In the genomic region with DNA sequence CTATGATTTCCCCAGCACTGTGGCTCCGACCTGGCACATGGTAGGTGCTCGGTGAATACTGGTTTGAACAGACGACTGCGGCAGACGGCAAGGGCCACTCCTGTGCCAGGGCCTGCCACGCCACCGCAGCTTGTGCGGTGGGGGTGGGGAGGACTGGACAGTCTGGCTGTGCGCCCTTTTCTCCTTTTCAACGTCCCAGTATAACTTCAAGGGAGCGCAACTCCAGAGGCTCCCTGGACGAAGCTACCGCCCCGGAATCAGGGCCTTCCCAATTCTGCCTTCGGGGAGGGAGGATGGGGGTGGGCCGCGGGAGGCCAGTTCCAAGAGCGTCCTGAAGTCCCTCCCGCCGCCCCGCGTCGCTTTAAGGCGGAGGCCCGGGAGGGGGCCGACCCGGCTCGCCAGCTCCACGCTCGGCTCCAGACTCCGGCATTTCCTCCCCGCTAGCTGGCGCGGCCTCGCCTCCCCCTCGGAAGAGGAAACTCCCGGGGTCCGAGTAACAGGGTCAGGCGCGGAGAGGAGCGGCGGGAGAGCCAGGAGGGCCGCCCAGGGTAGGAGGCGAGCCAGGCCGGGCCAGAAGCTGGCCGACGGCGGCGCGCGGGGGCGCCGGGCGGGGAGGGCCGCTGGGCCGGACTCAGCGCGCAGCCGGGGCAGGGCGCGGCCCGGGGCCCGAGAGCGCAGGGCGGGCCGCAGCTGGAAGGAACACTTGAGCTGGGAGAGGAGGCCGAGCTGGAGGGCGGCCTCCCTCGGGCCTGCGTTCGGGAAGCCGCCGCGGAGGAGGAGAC, we compare ENCODE assay signal across 8 cellular contexts. TPM values are rescaled to one million over a fixed set of nuclear protein-coding genes. Genes with fewer than 3 reads are reported as not detected.
DNase-seq lines count a peak whose midpoint lies in the region; ATAC-seq and TF ChIP-seq lines count a peak whose summit lies in the region.

ITPRIPL2 (plus strand) TSS at position 388 of the 782 bp plus-strand sequence. CDS start 498 bp downstream, outside the sequence.

- peak; percentile 95 for DNase-seq in Caki2 (ENCODE audit: low read depth)
- DNase-seq in GM20000 (ENCODE audit: low spot score) = peak; percentile 75
- DNase-seq in OCI-M1 (lab: John Stamatoyannopoulos, UW) = peak; percentile 68
- DNase-seq in cardiac fibroblast (ENCODE audit: low read depth in 2 of 2) = peak; percentile 95 to 97
- DNase-seq in gastrocnemius medialis = peak; percentile 76 to 87
- DNase-seq in DMS79 treated with DMSO at 0.1 percent for 48 hours (lab: John Stamatoyannopoulos, UW) = no peak

- ATAC-seq in gastrocnemius medialis (peak; percentile 84 to 85), HG02981 (IDR thresholded peaks at IDR 0.05; ENCODE audit: unreplicated experiment) (no peak)

- TF ChIP-seq POLR2A in gastrocnemius medialis (IDR thresholded peaks at IDR 0.05) = peak; percentile 72 to 75

- intact Hi-C loops in gastrocnemius medialis (cut with DNase I; ENCODE audit: low total_unique reads) = loop anchor here (2.0 to 5.0 kb wide), 2 partner anchors 27 to 46 kb away; partner anchors contain the start of gene COQ7

- H3K27ac ChIP-seq in gastrocnemius medialis = peak within 1 kb of the TSS; percentile 94 to 95 (median 94)

- peaks cover 2% of the 10 kb centered on the region for H3K9me3 ChIP-seq in iPS-18c (ENCODE audit: control insufficient read depth, insufficient read depth, low read length)
- H3K9me3 ChIP-seq in gastrocnemius medialis = no peaks in the 10 kb centered on the region

- TF ChIP-seq CTCF in GM20000 (IDR thresholded peaks at IDR 0.05; ENCODE audit: extremely low read depth, missing control alignments) (no peak), cardiac fibroblast (IDR thresholded peaks at IDR 0.05; ENCODE audit: low read depth, low read length) (no peak), gastrocnemius medialis (IDR thresholded peaks at IDR 0.05 in 4 of 5, conservative IDR thresholded peaks at IDR 0.05 in 1 of 5) (peak in 2 of 5 experiments; percentile 8 to 27)

- peak within 1 kb of the TSS; percentile 65 to 76 for H3K4me3 ChIP-seq in cardiac fibroblast (replicated peaks in 1 of 2; ENCODE audit: low read depth in 2 of 2, low read length in 2 of 2)
- peak within 1 kb of the TSS; percentile 47 for H3K4me3 ChIP-seq in iPS-18c (ENCODE audit: insufficient read depth, low read depth, low read length)
- peak within 1 kb of the TSS; percentile 58 to 76 (median 74) for H3K4me3 ChIP-seq in gastrocnemius medialis

- no peaks in the 10 kb centered on the region for H3K27me3 ChIP-seq in gastrocnemius medialis

- H3K4me1 ChIP-seq in gastrocnemius medialis = peaks cover 43 to 45% of the 10 kb centered on the region in 2 donors

- peaks cover 0 to 14% of the 10 kb centered on the region in 2 donors for H3K36me3 ChIP-seq in gastrocnemius medialis

- in situ Hi-C loops in Caki2 (cut with HindIII; ENCODE audit: low pct_unique_long_range_greater_than_20kb, low sequenced_read_pairs) = loop anchor here (25.0 kb wide), 1 partner anchor 424 kb away; no protein-coding TSS in a partner anchor
- in situ Hi-C loops in gastrocnemius medialis (cut with MboI; ENCODE audit: low sequenced_read_pairs in 4 of 4) = no loop called here

RNA-seq across cellular contexts. Expression of gene ITPRIPL2, which starts in this region (rescaled TPM):
- 19.7 and 29.0 TPM in 2 replicates for total RNA-seq in Caki2 (2014; rRNA removed; shearing (Covaris generic); ENCODE audit: low replicate concordance)
- total RNA-seq in gastrocnemius medialis = 10 to 100 TPM; 13.3 to 18.9 (median 18.5) TPM
